ENCODE assay signal across 16 cellular contexts in the genomic region with DNA sequence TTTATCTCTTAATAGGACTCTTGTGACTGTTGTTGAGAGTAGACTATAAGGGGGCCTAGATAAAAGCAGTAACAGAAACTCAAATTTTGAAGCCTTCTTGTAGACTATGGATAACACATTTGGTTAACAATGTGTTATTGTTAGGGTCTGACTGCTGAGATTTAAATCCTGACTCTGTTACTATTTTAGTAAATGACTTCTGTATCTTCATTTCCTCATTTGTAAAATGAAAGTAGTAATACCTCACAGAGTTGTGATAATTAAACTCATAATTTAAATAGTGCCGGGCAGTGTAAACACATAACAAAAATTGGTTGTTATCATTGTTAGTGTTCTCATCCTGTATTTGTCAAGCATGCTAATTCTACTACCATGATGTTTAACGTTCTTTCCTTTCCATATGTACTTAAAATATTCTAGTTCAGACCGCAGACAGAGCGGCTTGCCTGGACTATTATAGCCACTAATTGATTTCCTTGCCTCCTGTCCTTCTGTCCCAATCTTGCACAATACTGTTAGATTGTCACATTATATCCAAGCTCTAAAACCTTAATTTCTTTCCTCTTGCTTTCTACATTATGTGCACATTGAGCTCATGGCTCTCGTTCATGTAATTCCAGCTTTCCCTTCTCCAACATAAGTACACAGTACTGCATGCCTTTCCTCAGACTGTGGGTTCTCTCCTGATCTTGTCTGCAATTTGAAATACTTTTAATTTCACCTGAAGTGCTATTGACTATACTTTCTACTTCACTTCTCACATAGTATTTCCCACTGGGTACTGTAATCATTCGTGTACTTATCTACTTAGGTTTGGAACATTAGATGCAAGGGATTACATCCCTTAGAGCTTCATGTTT.
"Had no signal": no experiment of that assay in that cellular context is flagged by ENCODE, and none has a peak within 500 bp of the region (broad histone marks: within the 10 kb centered on the region; RNA-seq: fewer than 3 reads in every experiment).

No MANE protein-coding gene starts in this region.

- H3K36me3 ChIP-seq: thyroid gland, vagina had no signal

- H3K27ac ChIP-seq: esophagus squamous epithelium, thyroid gland, vagina had no signal

- H3K4me3 ChIP-seq: body of pancreas, esophagus squamous epithelium, thyroid gland, vagina had no signal

- H3K9me3 ChIP-seq: body of pancreas, esophagus squamous epithelium, thyroid gland, vagina had no signal

- H3K27me3 ChIP-seq: body of pancreas, esophagus squamous epithelium, thyroid gland, vagina had no signal

- DNase-seq: activated CD4-positive, alpha-beta T cell treated with anti-CD3 and anti-CD28 coated beads for 1 hour; activated CD4-positive, alpha-beta T cell treated with anti-CD3 and anti-CD28 coated beads, Interleukin-2, amount 50 U/mL, for 48 hours; activated CD8-positive, alpha-beta memory T cell treated with anti-CD3 and anti-CD28 coated beads, Interleukin-2, amount 10 ng/mL, durations not matched to agents 7 days and 5 days; activated effector memory CD4-positive, alpha-beta T cell treated with anti-CD3 and anti-CD28 coated beads, Interleukin-2, amount 50 U/mL, for 16 hours; activated T-cell treated with anti-CD3 and anti-CD28 coated beads, Interleukin-2, amount 50 U/mL, for 24 hours; amniotic stem cell; body of pancreas; cerebellar nuclear complex; esophagus squamous epithelium; foreskin fibroblast; head of caudate nucleus; left colon; stimulated activated CD4-positive, alpha-beta T cell treated with anti-CD3 and anti-CD28 coated beads, Interleukin-4, amount 100 ng/mL, for 24 hours; T-helper 17 cell; thyroid gland had no signal
